ENCODE assay signal across 15 cellular contexts in genomic region chr7:26526288-26526587, GRCh38.
DNase-seq lines count a peak whose midpoint lies in the region; ATAC-seq and TF ChIP-seq lines count a peak whose summit lies in the region.
"Had no signal": no experiment of that assay in that cellular context is flagged by ENCODE, and none has a peak within 500 bp of the region (broad histone marks: within the 10 kb centered on the region; RNA-seq: fewer than 3 reads in every experiment).

No MANE protein-coding gene starts in this region.

- DNase-seq in NCI-H2196 treated with DMSO at 0.1 percent for 48 hours (lab: John Stamatoyannopoulos, UW; ENCODE audit: unreplicated experiment) (peak; percentile 80), DMS 273 treated with DMSO at 0.1 percent for 48 hours (lab: John Stamatoyannopoulos, UW) (no peak), foreskin melanocyte (no peak), glomerular visceral epithelial cell (ENCODE audit: extremely low spot score) (no peak)
- DNase-seq: BE2C; CD8-positive, alpha-beta T cell; DND-41; GOT3; H9; HFFc6 had no signal

- CTCF ChIA-PET in HEK293 (lab: Yijun Ruan, JAX) = no interaction called here

- no peak for ATAC-seq in HG03159 (IDR thresholded peaks at IDR 0.05; ENCODE audit: unreplicated experiment)
- ATAC-seq: A549; CD8-positive, alpha-beta T cell; HepG2 had no signal

- TF ChIP-seq CTCF in HEK293 (tag by site-specific recombination; IDR thresholded peaks at IDR 0.05) (no peak), VCaP (conservative IDR thresholded peaks at IDR 0.05) (no peak)

- no peaks in the 10 kb centered on the region for H3K9me3 ChIP-seq in HEK293 (ENCODE audit: control insufficient read depth, insufficient read depth, low read depth, low read length)
- H3K9me3 ChIP-seq: BE2C had no signal

- H3K4me1 ChIP-seq in HEK293 (ENCODE audit: control insufficient read depth, insufficient read depth, low read length) = peaks cover 8% of the 10 kb centered on the region
- H3K4me1 ChIP-seq: A549, BE2C had no signal

- POLR2A ChIA-PET in HEK293 (lab: Yijun Ruan, JAX) = no interaction called here

- H3K36me3 ChIP-seq in HEK293 (ENCODE audit: control insufficient read depth in 2 of 2, insufficient read depth in 1 of 2, low read length in 2 of 2) = no peaks in the 10 kb centered on the region
- H3K36me3 ChIP-seq: BE2C had no signal

- H3K27ac ChIP-seq in HEK293 (ENCODE audit: extremely low read depth, low read depth, low read length) = peak overlapping the region; percentile 3; the same call in 1 of the 2 replicates
- peak overlapping the region; percentile 79 for H3K27ac ChIP-seq in VCaP
- H3K27ac ChIP-seq: A549 had no signal

- H3K4me3 ChIP-seq in HEK293 (ENCODE audit: low read depth, low read length) = no peak overlapping the region
- H3K4me3 ChIP-seq: A549 had no signal

TF ChIP-seq in HEK293, 187 proteins besides CTCF, POLR2A, EP300 and RAD21:
- TF ChIP-seq, protein P1, sequence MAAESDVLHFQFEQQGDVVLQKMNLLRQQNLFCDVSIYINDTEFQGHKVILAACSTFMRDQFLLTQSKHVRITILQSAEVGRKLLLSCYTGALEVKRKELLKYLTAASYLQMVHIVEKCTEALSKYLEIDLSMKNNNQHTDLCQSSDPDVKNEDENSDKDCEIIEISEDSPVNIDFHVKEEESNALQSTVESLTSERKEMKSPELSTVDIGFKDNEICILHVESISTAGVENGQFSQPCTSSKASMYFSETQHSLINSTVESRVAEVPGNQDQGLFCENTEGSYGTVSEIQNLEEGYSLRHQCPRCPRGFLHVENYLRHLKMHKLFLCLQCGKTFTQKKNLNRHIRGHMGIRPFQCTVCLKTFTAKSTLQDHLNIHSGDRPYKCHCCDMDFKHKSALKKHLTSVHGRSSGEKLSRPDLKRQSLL (tag by site-specific recombination; IDR thresholded peaks at IDR 0.05) = no peak
- no peak for TF ChIP-seq IKZF3 (tag by site-specific recombination; IDR thresholded peaks at IDR 0.05)
- TF ChIP-seq SCRT2 (tag by site-specific recombination; IDR thresholded peaks at IDR 0.05) = 0 out of 2 replicates have a peak, but pooled peaks have one; percentile 25
- TF ChIP-seq ZIC2 (tag by site-specific recombination; IDR thresholded peaks at IDR 0.05) = no peak
- no peak for TF ChIP-seq ZBTB17 (tag by site-specific recombination; IDR thresholded peaks at IDR 0.05)
